In the genomic region with DNA sequence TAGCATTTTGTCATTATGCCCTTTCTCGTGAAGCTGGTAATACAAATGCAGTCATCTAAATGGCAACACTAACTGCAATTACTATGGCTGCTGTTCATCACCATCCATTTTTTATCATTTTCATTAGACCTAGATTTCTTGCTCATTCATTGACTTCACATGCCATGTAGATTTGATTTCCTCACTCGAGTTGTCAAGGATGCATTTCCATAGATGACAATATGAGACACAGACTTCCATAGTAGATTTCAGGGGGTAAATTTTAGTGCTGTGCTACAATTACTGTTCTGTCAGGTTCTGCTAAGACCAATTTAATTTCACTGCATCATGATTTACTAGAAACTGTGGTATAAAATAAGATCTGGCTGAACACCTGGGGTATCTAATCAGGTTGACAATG, we compare ENCODE assay signal across 32 cellular contexts.
DNase-seq lines count a peak whose midpoint lies in the region; ATAC-seq, FAIRE-seq and TF ChIP-seq lines count a peak whose summit lies in the region.
"Had no signal": no experiment of that assay in that cellular context is flagged by ENCODE, and none has a peak within 500 bp of the region (broad histone marks: within the 10 kb centered on the region; RNA-seq: fewer than 3 reads in every experiment).

No MANE protein-coding gene starts in this region.

- H3F3A ChIP-seq in neural cell (ENCODE audit: insufficient read depth, low read length, poor library complexity, severe bottlenecking) = peaks cover 3% of the 10 kb centered on the region

- H3K4me3 ChIP-seq in DND-41 (ENCODE audit: low read depth in 1 of 2, low read length in 2 of 2) (no peak overlapping the region), OCI-LY7 (ENCODE audit: low read depth, low read length, poor library complexity, severe bottlenecking) (no peak overlapping the region), neural cell (ENCODE audit: low read length) (no peak overlapping the region)
- H3K4me3 ChIP-seq: A549; BLaER1; BLaER1 treated with 17β-estradiol and CSF1 and Interleukin-3, amounts not matched to agents 10 nM and 100 nM had no signal

- POLR2A ChIA-PET in OCI-LY7 (lab: Charles Lee) = no interaction called here

- no peak overlapping the region for H3K9ac ChIP-seq in DND-41 (ENCODE audit: low read depth, low read length)
- H3K9ac ChIP-seq in neural cell (ENCODE audit: low read length) = peak overlapping the region; percentile 15
- H3K9ac ChIP-seq: BLaER1; BLaER1 treated with 17β-estradiol and CSF1 and Interleukin-3, amounts not matched to agents 10 nM and 100 nM had no signal

- no peak for TF ChIP-seq CTCF in DND-41 (IDR thresholded peaks at IDR 0.05; ENCODE audit: borderline replicate concordance, extremely low read depth, low read length, poor library complexity, severe bottlenecking)
- no peak for TF ChIP-seq CTCF in OCI-LY7 (conservative IDR thresholded peaks at IDR 0.05; ENCODE audit: low read length)
- TF ChIP-seq CTCF in neural cell (IDR thresholded peaks at IDR 0.05; ENCODE audit: poor library complexity, severe bottlenecking) = no peak

- H2AFZ ChIP-seq in DND-41 (ENCODE audit: low read depth, low read length) (no peak overlapping the region), OCI-LY7 (ENCODE audit: low read length) (peak overlapping the region; percentile 4; the same call in 1 of the 2 replicates), neural cell (ENCODE audit: low read depth, low read length) (no peak overlapping the region)

- no peaks in the 10 kb centered on the region for H3K36me3 ChIP-seq in DND-41 (ENCODE audit: insufficient read depth, low read length)
- peaks cover 4% of the 10 kb centered on the region; the same call in 1 of the 2 replicates for H3K36me3 ChIP-seq in OCI-LY7 (ENCODE audit: insufficient read depth, low read length)
- no peaks in the 10 kb centered on the region for H3K36me3 ChIP-seq in neural cell (ENCODE audit: insufficient read depth, low read length)
- H3K36me3 ChIP-seq: BE2C; BLaER1; BLaER1 treated with 17β-estradiol and CSF1 and Interleukin-3, amounts not matched to agents 10 nM and 100 nM had no signal

- no peak for FAIRE-seq in H54 (lab: Jason Lieb, UNC)
- FAIRE-seq: A204.1, A549, D721Med had no signal

- CTCF ChIA-PET in OCI-LY7 (lab: Charles Lee; ENCODE audit: unreplicated experiment) = no interaction called here

- H4K20me1 ChIP-seq in DND-41 (ENCODE audit: insufficient read depth, low read length) (no peaks in the 10 kb centered on the region), OCI-LY7 (ENCODE audit: insufficient read depth, low read length) (no peaks in the 10 kb centered on the region), neural cell (ENCODE audit: insufficient read depth) (no peaks in the 10 kb centered on the region)
- H4K20me1 ChIP-seq: BLaER1; BLaER1 treated with 17β-estradiol and CSF1 and Interleukin-3, amounts not matched to agents 10 nM and 100 nM had no signal

- no peaks in the 10 kb centered on the region for H3K27me3 ChIP-seq in DND-41 (ENCODE audit: insufficient read depth, low read length, poor library complexity)
- H3K27me3 ChIP-seq in neural cell (ENCODE audit: insufficient read depth, low read depth, low read length) = no peaks in the 10 kb centered on the region
- H3K27me3 ChIP-seq: BE2C; BLaER1; BLaER1 treated with 17β-estradiol and CSF1 and Interleukin-3, amounts not matched to agents 10 nM and 100 nM had no signal

- TF ChIP-seq POLR2A in H54 (IDR thresholded peaks at IDR 0.05; ENCODE audit: low read depth, low read length) = no peak

- no peaks in the 10 kb centered on the region for H3K9me2 ChIP-seq in OCI-LY7 (ENCODE audit: insufficient read depth, low read length)
- H3K9me2 ChIP-seq in neural cell (ENCODE audit: insufficient read depth, low read length) = no peaks in the 10 kb centered on the region

- intact Hi-C loops in OCI-LY7 (cut with micrococcal nuclease; ENCODE audit: unreplicated experiment) = no loop called here

- peak; percentile 83 for TF ChIP-seq EP300 in neural cell (conservative IDR thresholded peaks at IDR 0.05; ENCODE audit: poor library complexity, severe bottlenecking)

- H3K4me2 ChIP-seq in DND-41 (ENCODE audit: insufficient read depth, low read length) (no peak overlapping the region), OCI-LY7 (ENCODE audit: low read length) (no peak overlapping the region), neural cell (ENCODE audit: low read length) (no peak overlapping the region)
- H3K4me2 ChIP-seq: A549; BLaER1; BLaER1 treated with 17β-estradiol and CSF1 and Interleukin-3, amounts not matched to agents 10 nM and 100 nM had no signal

- ATAC-seq in DND-41 (ENCODE audit: insufficient read depth, low read depth) = no peak
- ATAC-seq: A549; CD8-positive, alpha-beta T cell had no signal

- peaks cover 43% of the 10 kb centered on the region for H3K4me1 ChIP-seq in DND-41 (ENCODE audit: insufficient read depth, low read length)
- peaks cover 32% of the 10 kb centered on the region for H3K4me1 ChIP-seq in OCI-LY7 (ENCODE audit: insufficient read depth, low read length, poor library complexity, severe bottlenecking)
- H3K4me1 ChIP-seq: A549, BE2C, Caco-2 had no signal

- DNase-seq in DND-41 = no peak
- DNase-seq in OCI-LY7 (ENCODE audit: low spot score) = no peak
- DNase-seq in NCI-H1105 treated with DMSO at 0.1 percent for 48 hours (lab: John Stamatoyannopoulos, UW) = no peak
- DNase-seq in H54 (ENCODE audit: insufficient read length, low spot score) = no peak
- DNase-seq in activated CD4-positive, alpha-beta T cell treated with anti-CD3 and anti-CD28 coated beads, Interleukin-2, amount 50 U/mL, for 4 hours = no peak
- DNase-seq: 8988T; ACHN; AML-193; BE2C; C1 segment of cervical spinal cord; Caco-2; Calu3; CD4-positive, alpha-beta memory T cell; CD4-positive, alpha-beta T cell; CD4-positive, CD25-positive, alpha-beta regulatory T cell; CD8-positive, alpha-beta memory T cell; CD8-positive, alpha-beta T cell; COR-L47; DMS 273 treated with DMSO at 0.1 percent for 48 hours; DMS153; DMS53; DMS79; DMS79 treated with DMSO at 0.1 percent for 48 hours; EL had no signal

- no peak for TF ChIP-seq RAD21 in neural cell (conservative IDR thresholded peaks at IDR 0.05)

- no TSS peak for BruUV-seq in OCI-LY7 (replicated peaks; lab: Mats Ljungman, UMichigan)

- H3K9me3 ChIP-seq in DND-41 (ENCODE audit: insufficient read depth, low read length, severe bottlenecking) (no peaks in the 10 kb centered on the region), OCI-LY7 (ENCODE audit: low read length) (peaks cover 7% of the 10 kb centered on the region; the same call in 1 of the 2 replicates), neural cell (ENCODE audit: low read length) (no peaks in the 10 kb centered on the region)
- H3K9me3 ChIP-seq: A549; BE2C; BLaER1; BLaER1 treated with 17β-estradiol and CSF1 and Interleukin-3, amounts not matched to agents 10 nM and 100 nM; Caco-2 had no signal

- H3K27ac ChIP-seq in DND-41 (ENCODE audit: low read length) = peak overlapping the region; percentile 10; the same call in 1 of the 2 replicates
- H3K27ac ChIP-seq in OCI-LY7 (ENCODE audit: low read depth, low read length, poor library complexity, severe bottlenecking) = no peak overlapping the region
- peak overlapping the region; percentile 81 for H3K27ac ChIP-seq in neural cell (ENCODE audit: low read length)
- H3K27ac ChIP-seq: 22Rv1; A549; BLaER1; BLaER1 treated with 17β-estradiol and CSF1 and Interleukin-3, amounts not matched to agents 10 nM and 100 nM; C4-2B had no signal

- H3K79me2 ChIP-seq in DND-41 (ENCODE audit: insufficient read depth, low read length) (no peaks in the 10 kb centered on the region), OCI-LY7 (ENCODE audit: insufficient read depth, low read depth, low read length) (no peaks in the 10 kb centered on the region), neural cell (replicated peaks; ENCODE audit: insufficient read depth, low read length) (no peaks in the 10 kb centered on the region)

TF ChIP-seq in neural cell, 6 proteins besides CTCF, POLR2A, EP300 and RAD21:
- TF ChIP-seq EZH2 (IDR thresholded peaks at IDR 0.05; ENCODE audit: borderline replicate concordance, insufficient read depth, low read length, poor library complexity, severe bottlenecking) (no peak), TAF1 (IDR thresholded peaks at IDR 0.05; ENCODE audit: low read depth) (no peak), MXI1 (conservative IDR thresholded peaks at IDR 0.05; ENCODE audit: poor library complexity, severe bottlenecking) (no peak), SMC3 (conservative IDR thresholded peaks at IDR 0.05; ENCODE audit: poor library complexity) (no peak), POLR2AphosphoS5 (IDR thresholded peaks at IDR 0.05) (peak; percentile 67)
- TF ChIP-seq, protein P1, sequence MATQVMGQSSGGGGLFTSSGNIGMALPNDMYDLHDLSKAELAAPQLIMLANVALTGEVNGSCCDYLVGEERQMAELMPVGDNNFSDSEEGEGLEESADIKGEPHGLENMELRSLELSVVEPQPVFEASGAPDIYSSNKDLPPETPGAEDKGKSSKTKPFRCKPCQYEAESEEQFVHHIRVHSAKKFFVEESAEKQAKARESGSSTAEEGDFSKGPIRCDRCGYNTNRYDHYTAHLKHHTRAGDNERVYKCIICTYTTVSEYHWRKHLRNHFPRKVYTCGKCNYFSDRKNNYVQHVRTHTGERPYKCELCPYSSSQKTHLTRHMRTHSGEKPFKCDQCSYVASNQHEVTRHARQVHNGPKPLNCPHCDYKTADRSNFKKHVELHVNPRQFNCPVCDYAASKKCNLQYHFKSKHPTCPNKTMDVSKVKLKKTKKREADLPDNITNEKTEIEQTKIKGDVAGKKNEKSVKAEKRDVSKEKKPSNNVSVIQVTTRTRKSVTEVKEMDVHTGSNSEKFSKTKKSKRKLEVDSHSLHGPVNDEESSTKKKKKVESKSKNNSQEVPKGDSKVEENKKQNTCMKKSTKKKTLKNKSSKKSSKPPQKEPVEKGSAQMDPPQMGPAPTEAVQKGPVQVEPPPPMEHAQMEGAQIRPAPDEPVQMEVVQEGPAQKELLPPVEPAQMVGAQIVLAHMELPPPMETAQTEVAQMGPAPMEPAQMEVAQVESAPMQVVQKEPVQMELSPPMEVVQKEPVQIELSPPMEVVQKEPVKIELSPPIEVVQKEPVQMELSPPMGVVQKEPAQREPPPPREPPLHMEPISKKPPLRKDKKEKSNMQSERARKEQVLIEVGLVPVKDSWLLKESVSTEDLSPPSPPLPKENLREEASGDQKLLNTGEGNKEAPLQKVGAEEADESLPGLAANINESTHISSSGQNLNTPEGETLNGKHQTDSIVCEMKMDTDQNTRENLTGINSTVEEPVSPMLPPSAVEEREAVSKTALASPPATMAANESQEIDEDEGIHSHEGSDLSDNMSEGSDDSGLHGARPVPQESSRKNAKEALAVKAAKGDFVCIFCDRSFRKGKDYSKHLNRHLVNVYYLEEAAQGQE (IDR thresholded peaks at IDR 0.05; ENCODE audit: borderline replicate concordance) = peak; percentile 57
